Comparison of ENCODE assay signal across 8 cellular contexts in the genomic region with DNA sequence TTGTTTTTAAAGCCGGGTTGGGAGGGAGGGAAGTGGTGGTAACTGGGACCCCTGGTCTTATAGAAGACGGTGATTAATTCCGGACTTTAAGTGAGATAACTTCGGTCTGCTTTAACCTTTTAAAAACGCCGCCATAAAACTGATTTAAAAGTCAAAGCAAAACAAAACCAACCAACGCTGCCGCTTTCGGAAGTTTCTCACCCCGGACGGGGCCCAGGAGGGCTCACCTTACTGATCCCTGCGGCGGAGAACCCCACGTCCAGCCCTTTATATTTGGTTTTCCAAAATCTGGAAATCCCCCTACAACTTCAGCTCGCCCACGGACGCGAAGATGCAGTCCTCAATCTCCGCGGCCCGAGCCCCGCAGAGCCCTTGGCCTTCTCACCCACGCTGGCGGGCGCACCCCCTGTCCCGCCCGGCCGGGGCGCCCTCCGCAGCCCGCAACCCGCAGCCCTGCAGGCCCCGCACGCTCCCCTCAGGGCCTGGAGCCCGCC. TPM values are rescaled to one million over a fixed set of nuclear protein-coding genes. Genes with fewer than 3 reads are reported as not detected.
DNase-seq lines count a peak whose midpoint lies in the region; ATAC-seq, FAIRE-seq and TF ChIP-seq lines count a peak whose summit lies in the region.
"Had no signal": no experiment of that assay in that cellular context is flagged by ENCODE, and none has a peak within 500 bp of the region (broad histone marks: within the 10 kb centered on the region; RNA-seq: fewer than 3 reads in every experiment).

No MANE protein-coding gene starts in this region.

- H4K20me1 ChIP-seq in HepG2 (ENCODE audit: insufficient read depth, low read length), result no peaks in the 10 kb centered on the region

- TF ChIP-seq EP300 in HepG2 (IDR thresholded peaks at IDR 0.05; ENCODE audit: low read depth in 2 of 2, low read length in 2 of 2), result no peak
- no peak for TF ChIP-seq EP300 in HepG2 (CRISPR knock-in tag; IDR thresholded peaks at IDR 0.05; ENCODE audit: borderline replicate concordance)

- POLR2A ChIA-PET in HepG2 (lab: Yijun Ruan, JAX), result interaction anchor here (0.6 to 2.1 kb wide), 8 partner anchors 10 to 525 kb away, joined by 3 to 16 read pairs (median 6); a partner anchor contains a TSS

- peak; percentile 42 for DNase-seq in NCI-H1105 treated with DMSO at 0.1 percent for 48 hours (lab: John Stamatoyannopoulos, UW)
- no peak for DNase-seq in body of pancreas
- no peak for DNase-seq in HepG2 (ENCODE audit: low spot score)
- DNase-seq in stimulated activated CD8-positive, alpha-beta memory T cell treated with anti-CD3 and anti-CD28 coated beads, Interleukin-4, amount 100 ng/mL, for 48 hours, result peak; percentile 63
- DNase-seq in DMS53 treated with DMSO at 0.1 percent for 48 hours (lab: John Stamatoyannopoulos, UW; ENCODE audit: unreplicated experiment), result no peak

- CTCF ChIA-PET in HepG2 (lab: Yijun Ruan, JAX; ENCODE audit: low intra/inter-chr PET ratio, low total read pairs), result no interaction called here

- in situ Hi-C loops in HepG2 (cut with HindIII; ENCODE audit: extremely low pct_ligation_motif_present, low pct_unique_long_range_greater_than_20kb), result no loop called here

- H2AFZ ChIP-seq in HepG2 (ENCODE audit: low read length), result peak overlapping the region; percentile 58

- H3K9me3 ChIP-seq in body of pancreas, result no peaks in the 10 kb centered on the region
- no peaks in the 10 kb centered on the region for H3K9me3 ChIP-seq in HepG2 (ENCODE audit: low read length)

- FAIRE-seq in HepG2 (lab: Jason Lieb, UNC), result no peak

- peak; percentile 54 for ATAC-seq in GM18858 (IDR thresholded peaks at IDR 0.05; ENCODE audit: unreplicated experiment)
- ATAC-seq in HG02588 (IDR thresholded peaks at IDR 0.05; ENCODE audit: unreplicated experiment), result peak; percentile 69
- peak; percentile 67 for ATAC-seq in body of pancreas
- ATAC-seq in HepG2, result peak; percentile 80

- H3K79me2 ChIP-seq in HepG2 (ENCODE audit: insufficient read depth, low read length), result peaks cover 10% of the 10 kb centered on the region

- H3K27ac ChIP-seq in body of pancreas, result peak overlapping the region; percentile 77 to 96 (median 88)
- peak overlapping the region; percentile 56 for H3K27ac ChIP-seq in HepG2 (ENCODE audit: extremely low read length, insufficient read depth, low read length)

- no TSS peak for BruUV-seq in HepG2 (replicated peaks; lab: Mats Ljungman, UMichigan)

- H3K4me2 ChIP-seq in HepG2 (ENCODE audit: low read depth, low read length), result peak overlapping the region; percentile 76

- H3K4me3 ChIP-seq in body of pancreas (peak overlapping the region; percentile 14 to 63), HepG2 (replicated peaks in 1 of 3; ENCODE audit: insufficient read depth in 1 of 3, low read depth in 2 of 3, low read length in 3 of 3) (peak overlapping the region; percentile 72 to 89 (median 85))

- H3K9ac ChIP-seq in HepG2 (ENCODE audit: insufficient read depth, low read depth, low read length), result peak overlapping the region; percentile 85

- TF ChIP-seq CTCF in body of pancreas (IDR thresholded peaks at IDR 0.05), result peak in 3 of 7 experiments; percentile 9 to 48 (median 37)
- TF ChIP-seq CTCF in HepG2 (CRISPR knock-in tag; IDR thresholded peaks at IDR 0.05), result no peak

- H3K27me3 ChIP-seq in body of pancreas, result no peaks in the 10 kb centered on the region
- H3K27me3 ChIP-seq in HepG2 (ENCODE audit: control insufficient read depth in 1 of 2, insufficient read depth in 2 of 2, low read length in 2 of 2), result no peaks in the 10 kb centered on the region; a peak in 1 of 5 replicates

- no peaks in the 10 kb centered on the region for H3K36me3 ChIP-seq in body of pancreas (replicated peaks in 1 of 2; ENCODE audit: insufficient read depth in 1 of 2, low read depth in 2 of 2)
- H3K36me3 ChIP-seq in HepG2 (replicated peaks in 1 of 2; ENCODE audit: control insufficient read depth in 1 of 2, insufficient read depth in 2 of 2, low read length in 2 of 2), result no peaks in the 10 kb centered on the region

- TF ChIP-seq POLR2A in body of pancreas (IDR thresholded peaks at IDR 0.05), result no peak
- no peak for TF ChIP-seq POLR2A in HepG2 (IDR thresholded peaks at IDR 0.05; ENCODE audit: insufficient read depth in 1 of 2, low read depth in 2 of 2, low read length in 2 of 2)

- 0 to 1% methylated on average over 22 to 35 of the region's 35 CpGs for WGBS in body of pancreas, 2 donors
- 0% methylated on average over 12 of the region's 35 CpGs for WGBS in HepG2 (ENCODE audit: low lambda C conversion rate)

- no peak; the same call in 1 of the 2 replicates for TF ChIP-seq RAD21 in HepG2 (CRISPR knock-in tag; IDR thresholded peaks at IDR 0.05)

- intact Hi-C loops in body of pancreas (cut with DNase I) (no loop called here), HepG2 (cut with micrococcal nuclease; ENCODE audit: unreplicated experiment) (loop anchor here (5.0 kb wide), 1 partner anchor 68 kb away; no protein-coding TSS in a partner anchor)

- H3K4me1 ChIP-seq in body of pancreas (peaks cover 15% of the 10 kb centered on the region), HepG2 (ENCODE audit: insufficient read depth, low read length) (peaks cover 68% of the 10 kb centered on the region)

TF ChIP-seq in HepG2, 621 proteins besides CTCF, POLR2A, EP300 and RAD21 (continues in another document):
- TF ChIP-seq, protein P1, sequence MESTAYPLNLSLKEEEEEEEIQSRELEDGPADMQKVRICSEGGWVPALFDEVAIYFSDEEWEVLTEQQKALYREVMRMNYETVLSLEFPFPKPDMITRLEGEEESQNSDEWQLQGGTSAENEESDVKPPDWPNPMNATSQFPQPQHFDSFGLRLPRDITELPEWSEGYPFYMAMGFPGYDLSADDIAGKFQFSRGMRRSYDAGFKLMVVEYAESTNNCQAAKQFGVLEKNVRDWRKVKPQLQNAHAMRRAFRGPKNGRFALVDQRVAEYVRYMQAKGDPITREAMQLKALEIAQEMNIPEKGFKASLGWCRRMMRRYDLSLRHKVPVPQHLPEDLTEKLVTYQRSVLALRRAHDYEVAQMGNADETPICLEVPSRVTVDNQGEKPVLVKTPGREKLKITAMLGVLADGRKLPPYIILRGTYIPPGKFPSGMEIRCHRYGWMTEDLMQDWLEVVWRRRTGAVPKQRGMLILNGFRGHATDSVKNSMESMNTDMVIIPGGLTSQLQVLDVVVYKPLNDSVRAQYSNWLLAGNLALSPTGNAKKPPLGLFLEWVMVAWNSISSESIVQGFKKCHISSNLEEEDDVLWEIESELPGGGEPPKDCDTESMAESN (CRISPR knock-in tag; conservative IDR thresholded peaks at IDR 0.05), result no peak
- TF ChIP-seq TRIM24 (CRISPR knock-in tag; IDR thresholded peaks at IDR 0.05) (no peak), SOX6 (IDR thresholded peaks at IDR 0.05) (no peak), SOX6 (CRISPR knock-in tag; IDR thresholded peaks at IDR 0.05) (no peak), TOE1 (CRISPR knock-in tag; IDR thresholded peaks at IDR 0.05) (no peak), ASH2L (IDR thresholded peaks at IDR 0.05; ENCODE audit: insufficient read length, low read depth, low read length) (peak; percentile 49)

RNA-seq across cellular contexts. Expression of a gene that starts 0.4 kb away (rescaled TPM):
- 10 to 100 TPM; 17.9 to 31.0 TPM for total RNA-seq in body of pancreas
- total RNA-seq in HepG2 (2016; rRNA removed; fragmentation: Illumina TruSeq; extraction: Trizol), result 34.3 and 52.0 TPM in 2 replicates
- 8.8 and 10.6 TPM in 2 replicates for total RNA-seq in HepG2 (2016; cell fraction: cytosol; rRNA removed; fragmentation: Illumina TruSeq; extraction: Trizol; ENCODE audit: low read depth)
- 36.7 and 47.2 TPM in 2 replicates for total RNA-seq in HepG2 (2016; cell fraction: insoluble cytoplasmic fraction; rRNA removed; fragmentation: Illumina TruSeq; extraction: Trizol)
- total RNA-seq in HepG2 (2016; cell fraction: membrane; rRNA removed; fragmentation: Illumina TruSeq; extraction: Trizol), result 19.2 and 20.6 TPM in 2 replicates
- 30.7 and 35.4 TPM in 2 replicates for total RNA-seq in HepG2 (2016; cell fraction: nucleus; rRNA removed; fragmentation: Illumina TruSeq; extraction: Trizol)
- polyA plus RNA-seq in HepG2 (2011; rRNA removed), result 27.6 and 29.6 TPM in 2 replicates
- 11.8 and 14.3 TPM in 2 replicates for polyA plus RNA-seq in HepG2 (2011; cell fraction: cytosol; rRNA removed)
- 26.1 and 29.2 TPM in 2 replicates for polyA plus RNA-seq in HepG2 (2011; cell fraction: nucleus; rRNA removed)
- polyA plus RNA-seq in HepG2 (2012), result 12.9 and 17.0 TPM in 2 replicates
- polyA plus RNA-seq in HepG2 (2016; cell fraction: cytosol; fragmentation: Illumina TruSeq; extraction: Trizol; ENCODE audit: low read depth), result 3.9 and 4.1 TPM in 2 replicates
- polyA plus RNA-seq in HepG2 (2016; cell fraction: insoluble cytoplasmic fraction; fragmentation: Illumina TruSeq; extraction: Trizol; ENCODE audit: low read depth), result 28.6 and 29.4 TPM in 2 replicates
- polyA plus RNA-seq in HepG2 (2016; cell fraction: membrane; fragmentation: Illumina TruSeq; extraction: Trizol; ENCODE audit: low read depth), result 9.3 and 9.8 TPM in 2 replicates
- polyA plus RNA-seq in HepG2 (2016; cell fraction: nucleus; fragmentation: Illumina TruSeq; extraction: Trizol; ENCODE audit: insufficient read depth, low read depth), result 25.6 and 33.9 TPM in 2 replicates
- 24.1 and 27.3 TPM in 2 replicates for polyA minus RNA-seq in HepG2 (2011; rRNA and poly(A)+ RNA removed; ENCODE audit: low replicate concordance)
- polyA minus RNA-seq in HepG2 (2011; cell fraction: cytosol; rRNA and poly(A)+ RNA removed), result 23.8 and 28.1 TPM in 2 replicates
- 34.2 and 35.4 TPM in 2 replicates for polyA minus RNA-seq in HepG2 (2011; cell fraction: nucleus; rRNA and poly(A)+ RNA removed)

RNA-seq across cellular contexts. Expression of a gene that starts 29.6 kb away (rescaled TPM):
- total RNA-seq in body of pancreas (not detected), HepG2 (2016; rRNA removed; fragmentation: Illumina TruSeq; extraction: Trizol) (1.7 and 2.2 TPM in 2 replicates)
- 1.1 and 1.6 TPM in 2 replicates for total RNA-seq in HepG2 (2016; cell fraction: cytosol; rRNA removed; fragmentation: Illumina TruSeq; extraction: Trizol; ENCODE audit: low read depth)
- 1.2 and 1.8 TPM in 2 replicates for total RNA-seq in HepG2 (2016; cell fraction: insoluble cytoplasmic fraction; rRNA removed; fragmentation: Illumina TruSeq; extraction: Trizol)
- total RNA-seq in HepG2 (2016; cell fraction: membrane; rRNA removed; fragmentation: Illumina TruSeq; extraction: Trizol), result 1.6 and 3.1 TPM in 2 replicates
- total RNA-seq in HepG2 (2016; cell fraction: nucleus; rRNA removed; fragmentation: Illumina TruSeq; extraction: Trizol), result 0.62 and 3.4 TPM in 2 replicates
- polyA plus RNA-seq in HepG2 (2011; rRNA removed), result 0.05 and 0.09 TPM in 2 replicates
- polyA plus RNA-seq in HepG2 (2011; cell fraction: cytosol; rRNA removed), result 0.05 TPM in 2 replicates
- not detected in 2 replicates for polyA plus RNA-seq in HepG2 (2011; cell fraction: nucleus; rRNA removed)
- polyA plus RNA-seq in HepG2 (2012), result not detected in 2 replicates
- polyA plus RNA-seq in HepG2 (2016; cell fraction: cytosol; fragmentation: Illumina TruSeq; extraction: Trizol; ENCODE audit: low read depth), result 0.97 and 1.3 TPM in 2 replicates
- 0.92 and 1.2 TPM in 2 replicates for polyA plus RNA-seq in HepG2 (2016; cell fraction: insoluble cytoplasmic fraction; fragmentation: Illumina TruSeq; extraction: Trizol; ENCODE audit: low read depth)
- 1.8 and 2.2 TPM in 2 replicates for polyA plus RNA-seq in HepG2 (2016; cell fraction: membrane; fragmentation: Illumina TruSeq; extraction: Trizol; ENCODE audit: low read depth)
- polyA plus RNA-seq in HepG2 (2016; cell fraction: nucleus; fragmentation: Illumina TruSeq; extraction: Trizol; ENCODE audit: insufficient read depth, low read depth), result 1.3 and 1.5 TPM in 2 replicates
- polyA minus RNA-seq in HepG2 (2011; rRNA and poly(A)+ RNA removed; ENCODE audit: low replicate concordance), result 0.08 TPM in 1 of 2 replicates, not detected in the other
- polyA minus RNA-seq in HepG2 (2011; cell fraction: cytosol; rRNA and poly(A)+ RNA removed), result not detected in 2 replicates
- polyA minus RNA-seq in HepG2 (2011; cell fraction: nucleus; rRNA and poly(A)+ RNA removed), result not detected in 2 replicates
- total RNA-seq: glomerular endothelial cell had no signal

Comparison
In these comparisons a context has a peak if more than half of its experiments do, and no peak if none do; other contexts are left out.
1. DNase-seq: peak in NCI-H1105 treated with DMSO at 0.1 percent for 48 hours (single experiment) and stimulated activated CD8-positive, alpha-beta memory T cell treated with anti-CD3 and anti-CD28 coated beads, Interleukin-4, amount 100 ng/mL, for 48 hours (single experiment); none in body of pancreas (0 of 4), HepG2 (single experiment) and DMS53 treated with DMSO at 0.1 percent for 48 hours (single experiment).
2. Peak in every context shown above with its lines, with median percentiles within 50 percentile points of each other: ATAC-seq.